Comparison of ENCODE assay signal across 13 cellular contexts in the genomic region with DNA sequence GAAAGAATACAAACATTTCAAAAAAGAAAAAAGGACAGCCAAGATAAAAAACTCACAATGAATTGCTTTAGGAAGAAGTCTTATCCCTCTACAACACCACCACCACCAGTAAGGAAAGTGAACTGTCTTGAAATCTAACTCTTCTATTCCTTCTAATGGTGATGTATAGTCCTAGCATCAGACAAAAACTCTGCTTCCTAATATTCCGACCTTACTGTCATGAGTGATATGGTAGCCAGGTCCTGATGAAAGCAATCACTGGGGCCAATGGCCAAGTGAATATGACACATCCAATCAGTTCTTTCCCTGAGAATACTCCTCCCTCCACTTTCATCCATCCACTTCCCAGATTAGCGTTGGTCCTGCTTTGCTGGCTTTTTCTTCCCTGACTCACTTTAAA. TPM values are rescaled to one million over a fixed set of nuclear protein-coding genes. Genes with fewer than 3 reads are reported as not detected.
A peak's percentile ranks its signal among the peaks of the same experiment; 100 is the strongest.
DNase-seq lines count a peak whose midpoint lies in the region; ATAC-seq and TF ChIP-seq lines count a peak whose summit lies in the region.
"Had no signal": no experiment of that assay in that cellular context is flagged by ENCODE, and none has a peak within 500 bp of the region (broad histone marks: within the 10 kb centered on the region; RNA-seq: fewer than 3 reads in every experiment).

No MANE protein-coding gene starts in this region.

- intact Hi-C loops in esophagus muscularis mucosa (cut with DNase I): no loop called here

- TF ChIP-seq EP300 in esophagus muscularis mucosa (IDR thresholded peaks at IDR 0.05): no peak

- peak overlapping the region; percentile 76 to 86 (median 78) for H3K27ac ChIP-seq in esophagus muscularis mucosa (replicated peaks in 1 of 4)
- peak overlapping the region; percentile 83 for H3K27ac ChIP-seq in osteoblast (ENCODE audit: low read depth, low read length)
- H3K27ac ChIP-seq: foreskin keratinocyte, HL-60 had no signal

- DNase-seq in A172 (ENCODE audit: low spot score) (peak; percentile 14), RKO (ENCODE audit: low spot score) (peak; percentile 13), esophagus muscularis mucosa (ENCODE audit: extremely low spot score) (no peak), osteoblast (ENCODE audit: insufficient read length, low spot score, missing footprints) (no peak), T-cell (no peak)
- DNase-seq in activated CD4-positive, CD25-positive, alpha-beta regulatory T cell treated with anti-CD3 and anti-CD28 coated beads, Interleukin-2, amount 50 U/mL, for 72 hours: no peak
- no peak for DNase-seq in activated CD4-positive, alpha-beta T cell treated with anti-CD3 and anti-CD28 coated beads, Interleukin-2, amount 50 U/mL, for 48 hours
- DNase-seq: DMS79; foreskin keratinocyte; SHP77; stimulated activated naive CD8-positive, alpha-beta T cell treated with anti-CD3 and anti-CD28 coated beads, Interleukin-15, Interleukin-2, amounts not matched to agents 100 U/mL and 50 U/mL, for 24 hours had no signal

- H3K4me3 Mint-ChIP-seq in T-cell: no peak overlapping the region

- CTCF ChIA-PET in T-cell (lab: Charles Lee): no interaction called here

- peaks cover 0 to 7% (median 3%) of the 10 kb centered on the region in 3 donors for H3K9me3 Mint-ChIP-seq in T-cell

- no peak overlapping the region for H3K27ac Mint-ChIP-seq in T-cell

- H3K4me1 Mint-ChIP-seq in T-cell: no peaks in the 10 kb centered on the region

- H3K36me3 Mint-ChIP-seq in T-cell: peaks cover 69% of the 10 kb centered on the region

- TF ChIP-seq CTCF in esophagus muscularis mucosa (IDR thresholded peaks at IDR 0.05) (peak in 2 of 3 experiments; percentile 32 to 33), osteoblast (IDR thresholded peaks at IDR 0.05; ENCODE audit: extremely low read depth, low read depth, low read length) (peak; percentile 27)

- no peaks in the 10 kb centered on the region for H3K79me2 ChIP-seq in osteoblast (ENCODE audit: insufficient read depth, low read length)

- H3K9me3 ChIP-seq in esophagus muscularis mucosa (no peaks in the 10 kb centered on the region), osteoblast (ENCODE audit: low read depth, low read length) (no peaks in the 10 kb centered on the region)

- no peaks in the 10 kb centered on the region for H4K20me1 ChIP-seq in osteoblast (ENCODE audit: insufficient read depth, low read length)

- no peaks in the 10 kb centered on the region for H3K27me3 Mint-ChIP-seq in T-cell

- H3K4me1 ChIP-seq in esophagus muscularis mucosa (peaks cover 5 to 26% (median 24%) of the 10 kb centered on the region in 4 donors), osteoblast (ENCODE audit: insufficient read depth, low read length) (peaks cover 28% of the 10 kb centered on the region)

- H3K27me3 ChIP-seq in esophagus muscularis mucosa (no peaks in the 10 kb centered on the region), osteoblast (ENCODE audit: insufficient read depth, low read length) (no peaks in the 10 kb centered on the region)
- H3K27me3 ChIP-seq: foreskin keratinocyte had no signal

- no peak overlapping the region for H2AFZ ChIP-seq in osteoblast (ENCODE audit: low read length)

- POLR2A ChIA-PET in T-cell (lab: Charles Lee): no interaction called here

- H3K36me3 ChIP-seq in esophagus muscularis mucosa: peaks cover 0 to 28% (median 8%) of the 10 kb centered on the region in 4 donors
- H3K36me3 ChIP-seq in osteoblast (ENCODE audit: insufficient read depth, low read length): peaks cover 15% of the 10 kb centered on the region

- ATAC-seq in T-cell (replicated peaks in 1 of 4) (no peak), GM21717 (IDR thresholded peaks at IDR 0.05; ENCODE audit: unreplicated experiment) (no peak)
- ATAC-seq: foreskin keratinocyte; stimulated activated naive CD8-positive, alpha-beta T cell treated with anti-CD3 and anti-CD28 coated beads, Interleukin-15, Interleukin-2, amounts not matched to agents 100 U/mL and 50 U/mL, for 24 hours had no signal

- WGBS in esophagus muscularis mucosa: 79% methylated on average over 2 of the region's 2 CpGs

- TF ChIP-seq POLR2A in esophagus muscularis mucosa (IDR thresholded peaks at IDR 0.05; ENCODE audit: low read depth): no peak

- H3K4me3 ChIP-seq in esophagus muscularis mucosa (no peak overlapping the region), osteoblast (ENCODE audit: insufficient read depth, low read length) (no peak overlapping the region)

- H3K4me2 ChIP-seq in osteoblast (ENCODE audit: insufficient read depth, low read length): peak overlapping the region; percentile 70

RNA-seq across cellular contexts. Expression of a gene that starts 14.8 kb away (rescaled TPM):
- 16.1 and 23.2 TPM in 2 replicates for total RNA-seq in A172 (2014; rRNA removed; shearing (Covaris generic))
- 10 to 100 TPM in 2 of 4 donors, 1 to 10 TPM in 2; 7.1 to 12.9 (median 9.7) TPM for total RNA-seq in esophagus muscularis mucosa
- 31.5 and 32.2 TPM in 2 replicates for total RNA-seq in osteoblast
- total RNA-seq in T-cell: 10 to 100 TPM; 17.4 to 21.7 (median 18.9) TPM

Comparison
In these comparisons a context has a peak if more than half of its experiments do, and no peak if none do; other contexts are left out.
1. DNase-seq: peak in A172 (single experiment) and RKO (single experiment); none in esophagus muscularis mucosa (single experiment), osteoblast (single experiment), activated CD4-positive, CD25-positive, alpha-beta regulatory T cell treated with anti-CD3 and anti-CD28 coated beads, Interleukin-2, amount 50 U/mL, for 72 hours (single experiment), T-cell (0 of 34) and activated CD4-positive, alpha-beta T cell treated with anti-CD3 and anti-CD28 coated beads, Interleukin-2, amount 50 U/mL, for 48 hours (0 of 2).